18 cellular contexts compared by ENCODE assay signal in genomic region chr5:72760259-72760658, GRCh38. TPM values are rescaled to one million over a fixed set of nuclear protein-coding genes. Genes with fewer than 3 reads are reported as not detected.
DNase-seq lines count a peak whose midpoint lies in the region; ATAC-seq and TF ChIP-seq lines count a peak whose summit lies in the region.
"Had no signal": no experiment of that assay in that cellular context is flagged by ENCODE, and none has a peak within 500 bp of the region (broad histone marks: within the 10 kb centered on the region; RNA-seq: fewer than 3 reads in every experiment).

No MANE protein-coding gene starts in this region.

- no peak for ATAC-seq in GM18502 (IDR thresholded peaks at IDR 0.05; ENCODE audit: poor library complexity, unreplicated experiment)
- ATAC-seq: left ventricle myocardium superior; stimulated activated naive CD8-positive, alpha-beta T cell treated with anti-CD3 and anti-CD28 coated beads, Interleukin-15, amount 100 ng/mL, for 72 hours; upper lobe of right lung had no signal

- intact Hi-C loops in stomach (cut with DNase I; ENCODE audit: low total_unique reads): no loop called here

- TF ChIP-seq EP300 in stomach (IDR thresholded peaks at IDR 0.05): no peak

- no peaks in the 10 kb centered on the region for H3K4me1 ChIP-seq in stomach
- H3K4me1 ChIP-seq: upper lobe of right lung had no signal

- DNase-seq in EH (ENCODE audit: low read depth) (peak; percentile 53), NCI-H226 (peak; percentile 41), dedifferentiated amniotic fluid mesenchymal stem cell (ENCODE audit: extremely low spot score) (peak; percentile 16), myocyte (ENCODE audit: low read depth) (peak; percentile 27), T-helper 2 cell (no peak), activated T-cell treated with anti-CD3 and anti-CD28 coated beads for 4 hours (no peak), stomach (no peak)
- DNase-seq: activated CD4-positive, alpha-beta T cell treated with anti-CD3 and anti-CD28 coated beads for 48 hours; activated effector memory CD4-positive, alpha-beta T cell treated with anti-CD3 and anti-CD28 coated beads, Interleukin-2, amount 50 U/mL, for 16 hours; AML-193; amygdala; left ventricle myocardium superior; NCI-H1417 treated with DMSO at 0.1 percent for 48 hours; NCI-H2171; NCI-H69; stimulated activated naive CD8-positive, alpha-beta T cell treated with anti-CD3 and anti-CD28 coated beads, Interleukin-15, amount 100 ng/mL, for 72 hours; upper lobe of right lung had no signal

- TF ChIP-seq CTCF in stomach (IDR thresholded peaks at IDR 0.05): no peak

- TF ChIP-seq POLR2A in stomach (IDR thresholded peaks at IDR 0.05): no peak

- H3K27me3 ChIP-seq in stomach: no peaks in the 10 kb centered on the region
- H3K27me3 ChIP-seq: upper lobe of right lung had no signal

- no peaks in the 10 kb centered on the region for H3K9me3 ChIP-seq in stomach
- H3K9me3 ChIP-seq: upper lobe of right lung had no signal

- H3K4me3 ChIP-seq in stomach: no peak overlapping the region
- H3K4me3 ChIP-seq: upper lobe of right lung had no signal

- WGBS in stomach, 5 donors: 52 to 100% (median 61%) methylated on average over 1 of the region's 1 CpG

- H3K36me3 ChIP-seq in stomach: no peaks in the 10 kb centered on the region
- H3K36me3 ChIP-seq: upper lobe of right lung had no signal

- no peak overlapping the region for H3K27ac ChIP-seq in stomach
- H3K27ac ChIP-seq: upper lobe of right lung had no signal

RNA-seq across cellular contexts. Expression of gene TNPO1, which starts 56.2 kb away (rescaled TPM):
- total RNA-seq in myocyte (295 and 409 TPM in 2 replicates), stomach (100 to 1,000 TPM in 4 of 5 donors, 10 to 100 TPM in 1; 79.0 to 531 (median 143) TPM)
- polyA plus RNA-seq in myocyte (2012): 79.9 TPM
- 10 to 100 TPM in 2 of 3 donors, 1 to 10 TPM in 1; 7.5 to 28.3 (median 19.8) TPM for polyA plus RNA-seq in stomach

Comparison
In these comparisons a context has a peak if more than half of its experiments do, and no peak if none do; other contexts are left out.
1. DNase-seq: peak in EH (single experiment), NCI-H226 (single experiment), dedifferentiated amniotic fluid mesenchymal stem cell (single experiment) and myocyte (single experiment); none in T-helper 2 cell (0 of 5), activated T-cell treated with anti-CD3 and anti-CD28 coated beads for 4 hours (single experiment) and stomach (single experiment).